ENCODE assay signal across 8 cellular contexts in the genomic region with DNA sequence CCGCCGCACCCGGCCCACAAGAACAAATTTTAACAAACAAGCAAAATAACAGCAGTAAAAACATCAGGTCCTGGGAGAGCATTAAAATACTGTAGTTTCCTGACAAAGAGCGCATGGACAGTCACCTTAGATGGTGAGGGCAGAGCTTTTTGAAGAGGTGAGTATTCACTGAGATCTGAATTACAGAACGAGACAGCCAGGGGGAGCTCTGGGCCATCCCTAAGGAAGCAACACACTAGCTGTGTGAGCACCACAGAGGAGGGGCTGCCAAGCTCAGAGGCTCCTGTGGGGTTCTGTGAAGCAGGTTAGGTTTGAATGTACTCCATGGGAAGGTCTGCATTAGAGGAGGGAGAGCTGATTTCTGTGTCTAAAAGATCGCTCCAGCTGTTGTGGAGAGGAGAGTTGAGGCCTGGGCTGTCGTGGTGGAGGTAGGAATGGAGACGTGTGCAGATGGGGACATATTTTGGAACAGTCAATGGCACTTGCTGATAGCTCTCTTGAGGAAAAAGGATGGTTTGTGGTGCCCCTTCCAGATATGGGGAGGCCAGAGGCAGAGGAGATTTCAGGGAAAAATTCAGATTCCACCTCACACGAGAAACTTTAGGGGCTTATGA.
DNase-seq lines count a peak whose midpoint lies in the region; ATAC-seq, FAIRE-seq and TF ChIP-seq lines count a peak whose summit lies in the region.

No MANE protein-coding gene starts in this region.

- no peaks in the 10 kb centered on the region for H3K27me3 Mint-ChIP-seq in memory B cell
- H3K27me3 Mint-ChIP-seq in stimulated activated naive B cell treated with anti-CD40 and anti-IgM and Interleukin-4, amounts not matched to agents 10 μg/mL and 1 μg/mL and 100 μg/mL, for 72 hours = no peaks in the 10 kb centered on the region

- H3K27me3 ChIP-seq in AG04450 (ENCODE audit: control insufficient read depth, insufficient read depth, low read length) = no peaks in the 10 kb centered on the region

- peak; percentile 26 for FAIRE-seq in GM18507 (lab: Jason Lieb, UNC)

- no peak overlapping the region for H3K4me3 Mint-ChIP-seq in memory B cell
- H3K4me3 Mint-ChIP-seq in stimulated activated naive B cell treated with anti-CD40 and anti-IgM and Interleukin-4, amounts not matched to agents 10 μg/mL and 1 μg/mL and 100 μg/mL, for 72 hours = no peak overlapping the region

- H3K4me1 Mint-ChIP-seq in memory B cell = no peaks in the 10 kb centered on the region
- peaks cover 3 to 5% of the 10 kb centered on the region in 2 donors for H3K4me1 Mint-ChIP-seq in stimulated activated naive B cell treated with anti-CD40 and anti-IgM and Interleukin-4, amounts not matched to agents 10 μg/mL and 1 μg/mL and 100 μg/mL, for 72 hours

- H3K27ac ChIP-seq in AG04450 (ENCODE audit: low read depth, low read length) = no peak overlapping the region

- H3K9me3 Mint-ChIP-seq in memory B cell = no peaks in the 10 kb centered on the region
- no peaks in the 10 kb centered on the region for H3K9me3 Mint-ChIP-seq in stimulated activated naive B cell treated with anti-CD40 and anti-IgM and Interleukin-4, amounts not matched to agents 10 μg/mL and 1 μg/mL and 100 μg/mL, for 72 hours

- no peaks in the 10 kb centered on the region for H3K9me3 ChIP-seq in AG04450 (ENCODE audit: control insufficient read depth, insufficient read depth, low read length)

- H3K36me3 Mint-ChIP-seq in memory B cell = peaks cover 23% of the 10 kb centered on the region
- H3K36me3 Mint-ChIP-seq in stimulated activated naive B cell treated with anti-CD40 and anti-IgM and Interleukin-4, amounts not matched to agents 10 μg/mL and 1 μg/mL and 100 μg/mL, for 72 hours = peaks cover 39 to 52% of the 10 kb centered on the region in 2 donors

- POLR2A ChIA-PET in AG04450 (lab: Yijun Ruan, JAX) = interaction anchor here (1.5 kb wide), 1 partner anchor 189 kb away, joined by 4 read pairs; no protein-coding TSS in a partner anchor

- H3K4me3 ChIP-seq in AG04450 (ENCODE audit: low read depth, low read length) = no peak overlapping the region

- CTCF ChIA-PET in AG04450 (lab: Charles Lee) = interaction anchor here (0.6 to 5.6 kb wide), 42 partner anchors 8 to 273 kb away, joined by 3 to 79 read pairs (median 4); no protein-coding TSS in a partner anchor

- peak; percentile 73 for TF ChIP-seq CTCF in AG04450 (IDR thresholded peaks at IDR 0.05; ENCODE audit: low read depth, low read length)

- H3K27ac Mint-ChIP-seq in memory B cell = no peak overlapping the region
- H3K27ac Mint-ChIP-seq in stimulated activated naive B cell treated with anti-CD40 and anti-IgM and Interleukin-4, amounts not matched to agents 10 μg/mL and 1 μg/mL and 100 μg/mL, for 72 hours = no peak overlapping the region

- no peak for DNase-seq in AG04450 (ENCODE audit: low read depth, low spot score)
- peak; percentile 30 for DNase-seq in GM18507 (ENCODE audit: extremely low spot score, insufficient read length, low read depth)
- peak; percentile 50 for DNase-seq in NCI-H2196 treated with DMSO at 0.1 percent for 48 hours (lab: John Stamatoyannopoulos, UW; ENCODE audit: unreplicated experiment)
- peak; percentile 19 to 33 for DNase-seq in activated CD4-positive, alpha-beta T cell treated with anti-CD3 and anti-CD28 coated beads for 24 hours (ENCODE audit: low read depth in 2 of 2)
- DNase-seq in dermis microvascular lymphatic vessel endothelial cell (ENCODE audit: low read depth in 2 of 2) = peak; percentile 47 to 69
- peak; percentile 19 to 20 for DNase-seq in memory B cell (ENCODE audit: low spot score in 2 of 2)
- DNase-seq in stimulated activated naive B cell treated with anti-CD40 and anti-IgM and Interleukin-4, amounts not matched to agents 10 μg/mL and 1 μg/mL and 100 μg/mL, for 72 hours = no peak

- ATAC-seq in memory B cell (ENCODE audit: low read depth) = peak; percentile 78
- peak; percentile 90 to 95 for ATAC-seq in stimulated activated naive B cell treated with anti-CD40 and anti-IgM and Interleukin-4, amounts not matched to agents 10 μg/mL and 1 μg/mL and 100 μg/mL, for 72 hours (replicated peaks)
- ATAC-seq in GM21619 (IDR thresholded peaks at IDR 0.05; ENCODE audit: unreplicated experiment) = no peak

Comparison
In these comparisons a context has a peak if more than half of its experiments do, and no peak if none do; other contexts are left out.
1. DNase-seq: peak in GM18507 (single experiment), NCI-H2196 treated with DMSO at 0.1 percent for 48 hours (single experiment), activated CD4-positive, alpha-beta T cell treated with anti-CD3 and anti-CD28 coated beads for 24 hours (2 of 2), dermis microvascular lymphatic vessel endothelial cell (2 of 2) and memory B cell (2 of 2); none in AG04450 (single experiment) and stimulated activated naive B cell treated with anti-CD40 and anti-IgM and Interleukin-4, amounts not matched to agents 10 μg/mL and 1 μg/mL and 100 μg/mL, for 72 hours (single experiment).